40 cellular contexts compared by ENCODE assay signal in genomic region chr5:36027711-36028110, GRCh38. TPM values are rescaled to one million over a fixed set of nuclear protein-coding genes. Genes with fewer than 3 reads are reported as not detected.
"Had no signal": no experiment of that assay in that cellular context is flagged by ENCODE, and none has a peak within 500 bp of the region (broad histone marks: within the 10 kb centered on the region; RNA-seq: fewer than 3 reads in every experiment).

No MANE protein-coding gene starts in this region.

- H3K36me3 ChIP-seq: MG63 had no signal

- DNase-seq: Karpas-422, Kasumi-1, MG63, MM.1S, MV-4-11, NCI-H1048, NCI-H1092, NCI-H1092 treated with DMSO at 0.1 percent for 48 hours, NCI-H1105, NCI-H1105 treated with DMSO at 0.1 percent for 48 hours, NCI-H1417, NCI-H1417 treated with DMSO at 0.1 percent for 48 hours, NCI-H1436, NCI-H1436 treated with DMSO at 0.1 percent for 48 hours, NCI-H146, NCI-H1694, NCI-H1694 treated with DMSO at 0.1 percent for 48 hours, NCI-H187, NCI-H187 treated with DMSO at 0.1 percent for 48 hours, NCI-H1930, NCI-H2029, NCI-H2029 treated with DMSO at 0.1 percent for 48 hours, NCI-H2081, NCI-H2081 treated with DMSO at 0.1 percent for 48 hours, NCI-H2107, NCI-H2171, NCI-H2171 treated with DMSO at 0.1 percent for 48 hours, NCI-H2227 treated with DMSO at 0.1 percent for 48 hours, NCI-H226, NCI-H345, NCI-H446, NCI-H446 treated with DMSO at 0.1 percent for 48 hours, NCI-H510A, NCI-H510A treated with DMSO at 0.1 percent for 48 hours, NCI-H524, NCI-H524 treated with DMSO at 0.1 percent for 48 hours had no signal

- H3K9me3 ChIP-seq: MG63 had no signal

- H3K4me3 ChIP-seq: MG63 had no signal

RNA-seq across cellular contexts. Expression of gene UGT3A1, which starts 36.5 kb away (rescaled TPM):
- total RNA-seq: LHCN-M2, M059J, MCF 10A, NCI-H460 had no signal

RNA-seq across cellular contexts. Expression of gene UGT3A2, which starts 39.0 kb away (rescaled TPM):
- total RNA-seq: MCF 10A, NCI-H460 had no signal
